In the genomic region with DNA sequence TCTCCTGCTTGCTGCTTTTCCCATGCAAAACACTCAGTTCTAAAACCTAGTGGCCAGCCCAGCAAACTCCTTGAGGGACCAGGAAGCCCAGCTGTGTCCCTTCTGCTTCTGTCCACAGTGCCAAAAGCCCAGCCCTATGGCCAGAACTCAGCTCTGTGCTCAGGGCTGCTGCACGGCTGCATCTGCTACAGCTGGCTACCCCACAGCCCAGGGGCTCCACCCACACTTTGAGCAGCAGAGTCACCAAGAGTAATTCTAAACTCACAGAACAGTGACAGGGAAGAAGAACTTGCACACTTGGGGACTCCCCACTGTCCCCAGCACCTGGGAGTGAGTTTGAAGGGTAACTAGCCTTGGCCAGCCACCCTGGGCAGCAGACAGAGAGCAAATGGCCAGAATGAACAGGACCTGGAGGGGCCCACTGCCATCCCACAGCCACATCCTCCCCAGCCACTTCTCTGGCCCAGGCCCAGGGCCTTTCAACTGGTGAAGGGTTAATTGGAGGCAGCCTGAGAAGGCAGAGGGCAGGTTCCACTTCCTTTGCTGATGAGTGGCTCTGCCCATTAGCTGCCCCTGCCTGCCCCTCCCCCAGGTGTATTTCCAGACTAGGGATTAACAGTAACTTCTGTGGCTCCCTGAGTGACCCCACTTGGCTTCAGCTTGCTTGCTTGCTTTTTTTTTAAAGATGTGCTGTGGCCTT, we compare ENCODE assay signal across 11 cellular contexts. TPM values are rescaled to one million over a fixed set of nuclear protein-coding genes. Genes with fewer than 3 reads are reported as not detected.
DNase-seq lines count a peak whose midpoint lies in the region; ATAC-seq and TF ChIP-seq lines count a peak whose summit lies in the region.
"Had no signal": no experiment of that assay in that cellular context is flagged by ENCODE, and none has a peak within 500 bp of the region (broad histone marks: within the 10 kb centered on the region; RNA-seq: fewer than 3 reads in every experiment).

No MANE protein-coding gene starts in this region.

- no peak for TF ChIP-seq EP300 in transverse colon (IDR thresholded peaks at IDR 0.05; ENCODE audit: low read depth)

- H3K4me1 ChIP-seq in Peyer's patch (peaks cover 0 to 42% (median 6%) of the 10 kb centered on the region in 4 donors), right cardiac atrium (ENCODE audit: control insufficient read depth, insufficient read depth, low read length) (peaks cover 37% of the 10 kb centered on the region), transverse colon (peaks cover 34 to 66% (median 47%) of the 10 kb centered on the region in 4 donors)

- H3K36me3 ChIP-seq in Peyer's patch (peaks cover 0 to 31% (median 0%) of the 10 kb centered on the region in 3 donors), transverse colon (peaks cover 0 to 3% (median 0%) of the 10 kb centered on the region in 4 donors)

- intact Hi-C loops in activated CD4-positive, alpha-beta memory T cell treated with anti-CD3 and anti-CD28 coated beads for 36 hours (cut with micrococcal nuclease), result no loop called here
- intact Hi-C loops in right cardiac atrium (cut with DNase I), result no loop called here
- intact Hi-C loops in transverse colon (cut with DNase I; ENCODE audit: low total_unique reads), result no loop called here

- WGBS in right cardiac atrium, result 51% methylated on average over 1 of the region's 1 CpG
- 67% methylated on average over 1 of the region's 1 CpG; no CpG with 5 or more reads in 1 of the 2 donors for WGBS in transverse colon (ENCODE audit: low coverage in 1 of 2), 2 donors

- no peak for DNase-seq in activated CD4-positive, alpha-beta memory T cell treated with anti-CD3 and anti-CD28 coated beads for 36 hours
- no peak for DNase-seq in activated CD4-positive, alpha-beta memory T cell treated with anti-CD3 and anti-CD28 coated beads, Interleukin-2, amount 10 ng/mL, durations not matched to agents 7 days and 5 days
- peak in 1 of 3 donors; percentile 60 for DNase-seq in Peyer's patch
- peak; percentile 88 to 95 (median 94) for DNase-seq in right cardiac atrium
- DNase-seq in transverse colon, result peak; percentile 47
- no peak for DNase-seq in NCI-H2196 treated with DMSO at 0.1 percent for 48 hours (lab: John Stamatoyannopoulos, UW; ENCODE audit: unreplicated experiment)
- DNase-seq in KBM-7, result no peak
- DNase-seq: NCI-H1048 had no signal

- H3K27me3 Mint-ChIP-seq in activated CD4-positive, alpha-beta memory T cell treated with anti-CD3 and anti-CD28 coated beads for 36 hours, result no peaks in the 10 kb centered on the region
- no peaks in the 10 kb centered on the region for H3K27me3 Mint-ChIP-seq in activated CD4-positive, alpha-beta memory T cell treated with anti-CD3 and anti-CD28 coated beads, Interleukin-2, amount 10 ng/mL, durations not matched to agents 7 days and 5 days
- H3K27me3 Mint-ChIP-seq: type B pancreatic cell had no signal

- H3K4me3 ChIP-seq in Peyer's patch, result no peak overlapping the region
- no peak overlapping the region for H3K4me3 ChIP-seq in right cardiac atrium (ENCODE audit: low read length)
- H3K4me3 ChIP-seq in transverse colon, result no peak overlapping the region

- no peak overlapping the region for H3K4me3 Mint-ChIP-seq in activated CD4-positive, alpha-beta memory T cell treated with anti-CD3 and anti-CD28 coated beads for 36 hours
- no peak overlapping the region for H3K4me3 Mint-ChIP-seq in activated CD4-positive, alpha-beta memory T cell treated with anti-CD3 and anti-CD28 coated beads, Interleukin-2, amount 10 ng/mL, durations not matched to agents 7 days and 5 days
- H3K4me3 Mint-ChIP-seq: neural crest cell, type B pancreatic cell had no signal

- no peak for TF ChIP-seq CTCF in Peyer's patch (IDR thresholded peaks at IDR 0.05)
- no peak for TF ChIP-seq CTCF in transverse colon (IDR thresholded peaks at IDR 0.05)

- no peaks in the 10 kb centered on the region for H3K9me3 Mint-ChIP-seq in activated CD4-positive, alpha-beta memory T cell treated with anti-CD3 and anti-CD28 coated beads for 36 hours
- H3K9me3 Mint-ChIP-seq in activated CD4-positive, alpha-beta memory T cell treated with anti-CD3 and anti-CD28 coated beads, Interleukin-2, amount 10 ng/mL, durations not matched to agents 7 days and 5 days, result no peaks in the 10 kb centered on the region
- H3K9me3 Mint-ChIP-seq: neural crest cell, type B pancreatic cell had no signal

- H3K27me3 ChIP-seq in Peyer's patch (no peaks in the 10 kb centered on the region), right cardiac atrium (ENCODE audit: control insufficient read depth, insufficient read depth) (no peaks in the 10 kb centered on the region), transverse colon (no peaks in the 10 kb centered on the region)

- H3K36me3 Mint-ChIP-seq in activated CD4-positive, alpha-beta memory T cell treated with anti-CD3 and anti-CD28 coated beads for 36 hours, result peaks cover 1% of the 10 kb centered on the region
- H3K36me3 Mint-ChIP-seq in activated CD4-positive, alpha-beta memory T cell treated with anti-CD3 and anti-CD28 coated beads, Interleukin-2, amount 10 ng/mL, durations not matched to agents 7 days and 5 days (ENCODE audit: low read depth), result peaks cover 10% of the 10 kb centered on the region
- H3K36me3 Mint-ChIP-seq: type B pancreatic cell had no signal

- CTCF ChIA-PET in activated CD4-positive, alpha-beta memory T cell treated with anti-CD3 and anti-CD28 coated beads for 36 hours (lab: Charles Lee), result interaction anchor here (0.7 to 1.8 kb wide), 4 partner anchors 10 to 58 kb away, joined by 3 to 5 read pairs (median 3); a partner anchor contains a TSS
- CTCF ChIA-PET in activated CD4-positive, alpha-beta memory T cell treated with anti-CD3 and anti-CD28 coated beads, Interleukin-2, amount 10 ng/mL, durations not matched to agents 7 days and 5 days (lab: Charles Lee), result interaction anchor here (0.6 kb wide), 1 partner anchor 18 kb away, joined by 3 read pairs; no protein-coding TSS in a partner anchor

- POLR2A ChIA-PET in activated CD4-positive, alpha-beta memory T cell treated with anti-CD3 and anti-CD28 coated beads for 36 hours (lab: Charles Lee), result interaction anchor here (1.1 kb wide), 1 partner anchor 29 kb away, joined by 5 read pairs; no protein-coding TSS in a partner anchor
- POLR2A ChIA-PET in activated CD4-positive, alpha-beta memory T cell treated with anti-CD3 and anti-CD28 coated beads, Interleukin-2, amount 10 ng/mL, durations not matched to agents 7 days and 5 days (lab: Charles Lee), result no interaction called here

- H3K9me3 ChIP-seq in Peyer's patch, result no peaks in the 10 kb centered on the region
- H3K9me3 ChIP-seq in right cardiac atrium (ENCODE audit: control insufficient read depth, low read length), result no peaks in the 10 kb centered on the region
- no peaks in the 10 kb centered on the region for H3K9me3 ChIP-seq in transverse colon

- ATAC-seq in right cardiac atrium (peak; percentile 73 to 82), HG03045 (IDR thresholded peaks at IDR 0.05; ENCODE audit: unreplicated experiment) (no peak)

- H3K27ac Mint-ChIP-seq in activated CD4-positive, alpha-beta memory T cell treated with anti-CD3 and anti-CD28 coated beads for 36 hours, result peak overlapping the region; percentile 23
- H3K27ac Mint-ChIP-seq in activated CD4-positive, alpha-beta memory T cell treated with anti-CD3 and anti-CD28 coated beads, Interleukin-2, amount 10 ng/mL, durations not matched to agents 7 days and 5 days, result no peak overlapping the region
- H3K27ac Mint-ChIP-seq: type B pancreatic cell had no signal

- TF ChIP-seq POLR2A in Peyer's patch (IDR thresholded peaks at IDR 0.05) (no peak), transverse colon (IDR thresholded peaks at IDR 0.05) (no peak)

- peaks cover 30% of the 10 kb centered on the region for H3K4me1 Mint-ChIP-seq in activated CD4-positive, alpha-beta memory T cell treated with anti-CD3 and anti-CD28 coated beads for 36 hours (ENCODE audit: low read depth)
- H3K4me1 Mint-ChIP-seq in activated CD4-positive, alpha-beta memory T cell treated with anti-CD3 and anti-CD28 coated beads, Interleukin-2, amount 10 ng/mL, durations not matched to agents 7 days and 5 days, result peaks cover 28% of the 10 kb centered on the region

- H3K27ac ChIP-seq in Peyer's patch (peak overlapping the region; percentile 17 to 40 (median 33)), right cardiac atrium (ENCODE audit: low read length) (peak overlapping the region; percentile 39), transverse colon (peak overlapping the region; percentile 50 to 59 (median 54))

- in situ Hi-C loops in transverse colon (cut with MboI; ENCODE audit: low pct_ligation_motif_present in 1 of 4, low pct_unique_long_range_greater_than_20kb in 1 of 4, low sequenced_read_pairs in 3 of 4) (no loop called here), KBM-7 (cut with MboI; ENCODE audit: low pct_unique_long_range_greater_than_20kb, low sequenced_read_pairs) (no loop called here)

RNA-seq across cellular contexts. Expression of a gene that starts 28.1 kb away (rescaled TPM):
- total RNA-seq in activated CD4-positive, alpha-beta memory T cell treated with anti-CD3 and anti-CD28 coated beads for 36 hours, result 10 to 100 TPM; 46.8 to 50.3 TPM
- 10 to 100 TPM; 53.0 to 56.0 TPM for total RNA-seq in activated CD4-positive, alpha-beta memory T cell treated with anti-CD3 and anti-CD28 coated beads, Interleukin-2, amount 10 ng/mL, durations not matched to agents 7 days and 5 days
- 100 to 1,000 TPM in 3 of 4 donors, 10 to 100 TPM in 1; 88.3 to 154 (median 119) TPM for total RNA-seq in Peyer's patch
- total RNA-seq in right cardiac atrium, result 100 to 1,000 TPM; 104 to 120 (median 109) TPM
- polyA plus RNA-seq in right cardiac atrium, result 71.4 TPM
- 100 to 1,000 TPM in 1 of 4 donors, 10 to 100 TPM in 3; 59.1 to 108 (median 66.8) TPM for total RNA-seq in transverse colon

Comparison
In these comparisons a context has a peak if more than half of its experiments do, and no peak if none do; other contexts are left out.
1. DNase-seq: peak in right cardiac atrium (3 of 3) and transverse colon (single experiment); none in activated CD4-positive, alpha-beta memory T cell treated with anti-CD3 and anti-CD28 coated beads for 36 hours (single experiment), activated CD4-positive, alpha-beta memory T cell treated with anti-CD3 and anti-CD28 coated beads, Interleukin-2, amount 10 ng/mL, durations not matched to agents 7 days and 5 days (single experiment), NCI-H2196 treated with DMSO at 0.1 percent for 48 hours (single experiment) and KBM-7 (single experiment).
2. Peak in every context shown above with its lines, with median percentiles within 50 percentile points of each other: H3K27ac ChIP-seq.